In the genomic region with DNA sequence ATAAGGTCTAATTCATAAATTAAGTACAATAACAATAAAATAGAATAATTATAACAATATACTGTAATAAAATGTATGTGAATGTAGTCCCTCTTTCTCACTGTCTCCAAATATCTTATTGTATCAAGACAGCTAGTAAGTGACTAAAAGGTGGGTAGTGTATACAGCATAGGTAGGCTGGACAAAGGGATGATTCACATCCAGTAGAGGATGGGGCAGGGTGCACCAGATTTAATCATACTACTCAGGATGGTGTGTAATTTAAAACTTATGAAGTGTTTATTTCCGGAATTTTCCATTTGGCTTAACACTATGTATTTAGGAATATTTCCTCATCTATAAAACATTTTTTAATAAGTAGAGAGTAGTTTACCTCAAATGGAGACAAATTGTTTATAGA, we compare ENCODE assay signal across 28 cellular contexts.
"Had no signal": no experiment of that assay in that cellular context is flagged by ENCODE, and none has a peak within 500 bp of the region (broad histone marks: within the 10 kb centered on the region; RNA-seq: fewer than 3 reads in every experiment).

No MANE protein-coding gene starts in this region.

- H3K4me3 ChIP-seq: cardiac muscle cell, colonic mucosa, esophagus muscularis mucosa had no signal

- H3K27ac ChIP-seq: brain microvascular endothelial cell, cardiac muscle cell, colonic mucosa, esophagus muscularis mucosa, WERI-Rb-1 had no signal

- H3K36me3 ChIP-seq: brain microvascular endothelial cell, cardiac muscle cell, colonic mucosa, esophagus muscularis mucosa, WERI-Rb-1 had no signal

- H3K4me1 ChIP-seq: colonic mucosa, esophagus muscularis mucosa had no signal

- H3K27me3 ChIP-seq: brain microvascular endothelial cell, cardiac muscle cell, colonic mucosa, esophagus muscularis mucosa had no signal

- ATAC-seq: activated CD4-positive, CD25-positive, alpha-beta regulatory T cell treated with anti-CD3 and anti-CD28 coated beads, Interleukin-2, amount 50 U/mL, for 24 hours; activated CD8-positive, alpha-beta T cell treated with anti-CD3 and anti-CD28 coated beads for 36 hours; activated T-cell treated with anti-CD3 and anti-CD28 coated beads, Interleukin-2, amount 50 U/mL, for 4 hours; activated T-helper 17 cell treated with anti-CD3 and anti-CD28 coated beads, Interleukin-2, amount 50 U/mL, for 72 hours; T-helper 17 cell had no signal

- DNase-seq: activated B cell treated with CpG ODN at 0.5 μM for 24 hours; activated CD4-positive, alpha-beta T cell treated with anti-CD3 and anti-CD28 coated beads for 48 hours; activated CD4-positive, alpha-beta T cell treated with anti-CD3 and anti-CD28 coated beads, Interleukin-2, amount 50 U/mL, for 1 hour; activated CD4-positive, alpha-beta T cell treated with anti-CD3 and anti-CD28 coated beads, Interleukin-2, amount 50 U/mL, for 48 hours; activated CD8-positive, alpha-beta memory T cell treated with anti-CD3 and anti-CD28 coated beads for 24 hours; activated CD8-positive, alpha-beta T cell treated with anti-CD3 and anti-CD28 coated beads for 36 hours; activated effector memory CD4-positive, alpha-beta T cell treated with Interleukin-2 at 50 U/mL for 16 hours; activated gamma-delta T cell treated with Interleukin-2 at 50 U/mL for 16 hours; activated naive CD4-positive, alpha-beta T cell treated with anti-CD3 and anti-CD28 coated beads, Interleukin-2, amount 50 U/mL, for 16 hours; activated naive CD4-positive, alpha-beta T cell treated with Interleukin-2 at 50 U/mL for 16 hours; activated T-cell treated with anti-CD3 and anti-CD28 coated beads, Interleukin-2, amount 50 U/mL, for 4 hours; amniotic stem cell; anterior cingulate cortex; brain microvascular endothelial cell; central memory CD4-positive, alpha-beta T cell; cerebellar nuclear complex; colonic mucosa; effector CD8-positive, alpha-beta T cell; erythroblast; head of caudate nucleus; hippocampal formation; T-helper 17 cell; T1000; WERI-Rb-1 had no signal

- H3K9me3 ChIP-seq: colonic mucosa had no signal
